In the genomic region with DNA sequence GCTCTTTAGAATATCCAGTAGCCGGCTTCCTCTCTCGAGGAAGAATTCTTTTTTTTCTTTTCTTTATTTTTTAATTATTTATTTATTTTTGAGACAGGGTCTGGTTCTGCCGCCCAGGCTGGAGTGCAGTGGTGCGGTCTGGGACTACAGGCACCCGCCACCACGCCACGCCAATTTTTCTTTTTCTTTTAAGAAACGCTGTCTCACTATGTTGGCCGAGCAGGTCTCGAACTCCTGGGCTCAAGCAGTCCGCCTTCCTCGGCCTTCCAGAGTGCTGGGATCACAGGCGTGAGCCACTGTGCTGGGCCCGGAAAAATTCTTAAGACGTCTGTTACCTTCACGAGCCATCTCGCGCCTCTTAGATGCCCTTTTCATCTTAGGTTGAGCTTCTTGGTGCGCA, we compare ENCODE assay signal across 8 cellular contexts. TPM values are rescaled to one million over a fixed set of nuclear protein-coding genes. Genes with fewer than 3 reads are reported as not detected.
DNase-seq lines count a peak whose midpoint lies in the region; ATAC-seq, FAIRE-seq and TF ChIP-seq lines count a peak whose summit lies in the region.

No MANE protein-coding gene starts in this region.

- peak overlapping the region; percentile 84 for H3K4me3 Mint-ChIP-seq in CD8-positive, alpha-beta T cell

- no peak for DNase-seq in CD8-positive, alpha-beta T cell
- DNase-seq in PC-3 = no peak
- no peak for DNase-seq in endothelial cell of umbilical vein (ENCODE audit: low read depth, low spot score)
- no peak for DNase-seq in NCI-H2081 (lab: John Stamatoyannopoulos, UW)
- DNase-seq in stimulated activated CD4-positive, alpha-beta T cell treated with anti-CD3 and anti-CD28 coated beads, Interleukin-2, amount 100 ng/mL, for 24 hours = no peak
- no peak for DNase-seq in GM13976 (ENCODE audit: low spot score)
- no peak for DNase-seq in activated CD4-positive, alpha-beta T cell treated with anti-CD3 and anti-CD28 coated beads for 1 hour

- CTCF ChIA-PET in CD8-positive, alpha-beta T cell (lab: Charles Lee) = interaction anchor here (1.1 kb wide), 1 partner anchor 190 kb away, joined by 4 read pairs; no protein-coding TSS in a partner anchor
- CTCF ChIA-PET in PC-3 (lab: Charles Lee) (interaction anchor here (0.6 kb wide), 1 partner anchor 26 kb away, joined by 3 read pairs; no protein-coding TSS in a partner anchor), endothelial cell of umbilical vein (lab: Charles Lee) (interaction anchor here (0.7 to 1.0 kb wide), 2 partner anchors 189 to 190 kb away, joined by 4 to 6 read pairs; no protein-coding TSS in a partner anchor)

- peak overlapping the region; percentile 92 for H3K27ac Mint-ChIP-seq in CD8-positive, alpha-beta T cell

- no peak for TF ChIP-seq CTCF in CD8-positive, alpha-beta T cell (IDR thresholded peaks at IDR 0.05)
- TF ChIP-seq CTCF in PC-3 (conservative IDR thresholded peaks at IDR 0.05; ENCODE audit: low read depth, low read length) (no peak), endothelial cell of umbilical vein (IDR thresholded peaks at IDR 0.05; ENCODE audit: extremely low read depth in 1 of 2, insufficient read depth in 1 of 2, low read depth in 1 of 2, low read length in 2 of 2) (no peak), neutrophil (IDR thresholded peaks at IDR 0.05) (no peak), GM13976 (IDR thresholded peaks at IDR 0.05; ENCODE audit: borderline replicate concordance, control extremely low read depth, extremely low read depth, insufficient read depth, missing control alignments) (no peak)

- no peaks in the 10 kb centered on the region for H3K9me3 Mint-ChIP-seq in CD8-positive, alpha-beta T cell

- H3K4me1 ChIP-seq in CD8-positive, alpha-beta T cell (ENCODE audit: insufficient read depth, low read length) = peaks cover 32% of the 10 kb centered on the region
- H3K4me1 ChIP-seq in PC-3 (ENCODE audit: insufficient read depth, low read length) (peaks cover 36% of the 10 kb centered on the region), endothelial cell of umbilical vein (ENCODE audit: control insufficient read depth, extremely low read depth, insufficient read depth, low read length) (peaks cover 17% of the 10 kb centered on the region), neutrophil (ENCODE audit: control insufficient read depth in 1 of 2, insufficient read depth in 1 of 2, low read depth in 1 of 2, low read length in 1 of 2) (peaks cover 32 to 33% of the 10 kb centered on the region in 2 experiments)

- no peaks in the 10 kb centered on the region for H3K36me3 ChIP-seq in CD8-positive, alpha-beta T cell (ENCODE audit: insufficient read depth, low read length)
- no peaks in the 10 kb centered on the region for H3K36me3 ChIP-seq in PC-3 (ENCODE audit: low read depth, low read length)
- no peaks in the 10 kb centered on the region for H3K36me3 ChIP-seq in endothelial cell of umbilical vein (ENCODE audit: control insufficient read depth in 2 of 2, extremely low read depth in 1 of 2, insufficient read depth in 2 of 2, low read length in 2 of 2)
- H3K36me3 ChIP-seq in neutrophil = no peaks in the 10 kb centered on the region

- no peaks in the 10 kb centered on the region for H3F3A ChIP-seq in PC-3 (ENCODE audit: low read length, unreplicated experiment)

- H2AFZ ChIP-seq in PC-3 (ENCODE audit: low read length) (peak overlapping the region; percentile 97), endothelial cell of umbilical vein (ENCODE audit: low read depth, low read length) (peak overlapping the region; percentile 99)

- peaks cover 36% of the 10 kb centered on the region for H3K4me1 Mint-ChIP-seq in CD8-positive, alpha-beta T cell (ENCODE audit: low read depth)

- no peak for TF ChIP-seq POLR2A in endothelial cell of umbilical vein (IDR thresholded peaks at IDR 0.05; ENCODE audit: low read depth, low read length)

- peaks cover 32% of the 10 kb centered on the region for H4K20me1 ChIP-seq in PC-3 (ENCODE audit: low read length)
- peaks cover 4% of the 10 kb centered on the region for H4K20me1 ChIP-seq in endothelial cell of umbilical vein (replicated peaks; ENCODE audit: control insufficient read depth, extremely low read depth, insufficient read depth, low read length)

- peak overlapping the region; percentile 95 for H3K4me3 ChIP-seq in CD8-positive, alpha-beta T cell (ENCODE audit: low read depth, low read length)
- H3K4me3 ChIP-seq in PC-3 (ENCODE audit: low read length) (peak overlapping the region; percentile 98; the same call in 1 of the 2 replicates), endothelial cell of umbilical vein (replicated peaks in 1 of 3; ENCODE audit: insufficient read depth in 1 of 3, low read depth in 1 of 3, low read length in 3 of 3) (peak overlapping the region in 2 of 3 experiments; percentile 59 to 99), neutrophil (ENCODE audit: low read depth in 1 of 2, low read length in 1 of 2) (peak overlapping the region; percentile 88 to 93)

- in situ Hi-C loops in GM13976 (cut with MboI; ENCODE audit: low sequenced_read_pairs, unreplicated experiment) = no loop called here

- POLR2A ChIA-PET in CD8-positive, alpha-beta T cell (lab: Charles Lee) = no interaction called here
- POLR2A ChIA-PET in PC-3 (lab: Charles Lee; ENCODE audit: unreplicated experiment) (no interaction called here), endothelial cell of umbilical vein (lab: Charles Lee) (no interaction called here)

- no peaks in the 10 kb centered on the region for H3K9me1 ChIP-seq in endothelial cell of umbilical vein (replicated peaks; ENCODE audit: control insufficient read depth, extremely low read depth, insufficient read depth, low read length)

- H3K36me3 Mint-ChIP-seq in CD8-positive, alpha-beta T cell = peaks cover 3% of the 10 kb centered on the region

- ATAC-seq in CD8-positive, alpha-beta T cell = no peak
- no peak for ATAC-seq in PC-3

- intact Hi-C loops in CD8-positive, alpha-beta T cell (cut with DNase I, micrococcal nuclease) = loop anchor here (1.0 to 10.0 kb wide), 12 partner anchors 279 to 1662 kb away; partner anchors contain the start of genes LIPT1 (in 2 of the 2), TSGA10 (in 2 of the 2), ACTR1B (in 1 of the 2) and COA5 (in 1 of the 2)
- intact Hi-C loops in PC-3 (cut with micrococcal nuclease) = loop anchor here (10.0 kb wide), 1 partner anchor 88 kb away; the partner anchor contains the start of gene VWA3B
- intact Hi-C loops in endothelial cell of umbilical vein (cut with micrococcal nuclease) = loop anchor here (2.0 kb wide), 1 partner anchor 388 kb away; no protein-coding TSS in a partner anchor

- no peaks in the 10 kb centered on the region for H3K27me3 ChIP-seq in CD8-positive, alpha-beta T cell (ENCODE audit: insufficient read depth, low read length)
- H3K27me3 ChIP-seq in PC-3 (ENCODE audit: low read length) (no peaks in the 10 kb centered on the region), endothelial cell of umbilical vein (ENCODE audit: control insufficient read depth in 2 of 2, insufficient read depth in 2 of 2, low read length in 2 of 2) (peaks cover 7 to 9% of the 10 kb centered on the region in 2 experiments), neutrophil (no peaks in the 10 kb centered on the region)

- dilution Hi-C loops in endothelial cell of umbilical vein (cut with MboI; ENCODE audit: extremely low pct_ligation_motif_present, low sequenced_read_pairs) = no loop called here

- H3K9ac ChIP-seq in PC-3 (ENCODE audit: low read length) = peak overlapping the region; percentile 88; the same call in 1 of the 2 replicates
- H3K9ac ChIP-seq in endothelial cell of umbilical vein (replicated peaks; ENCODE audit: extremely low read depth, insufficient read depth, low read length) = no peak overlapping the region

- TSS peak; percentile 67 for BruUV-seq in PC-3 (replicated peaks; lab: Mats Ljungman, UMichigan)
- no TSS peak for BruUV-seq in endothelial cell of umbilical vein (replicated peaks; lab: Mats Ljungman, UMichigan)

- no peaks in the 10 kb centered on the region for H3K9me3 ChIP-seq in CD8-positive, alpha-beta T cell (ENCODE audit: low read length)
- H3K9me3 ChIP-seq in PC-3 (ENCODE audit: low read length) (no peaks in the 10 kb centered on the region), endothelial cell of umbilical vein (replicated peaks; ENCODE audit: control insufficient read depth, insufficient read depth, low read length) (no peaks in the 10 kb centered on the region), neutrophil (no peaks in the 10 kb centered on the region)

- H3K4me2 ChIP-seq in PC-3 (ENCODE audit: low read length) = peak overlapping the region; percentile 87
- peak overlapping the region; percentile 81 for H3K4me2 ChIP-seq in endothelial cell of umbilical vein (ENCODE audit: insufficient read depth, low read length)

- no peak for FAIRE-seq in endothelial cell of umbilical vein (lab: Jason Lieb, UNC)

- no peak overlapping the region for H3K27ac ChIP-seq in CD8-positive, alpha-beta T cell (ENCODE audit: low read depth, low read length)
- H3K27ac ChIP-seq in PC-3 (ENCODE audit: low read length) = peak overlapping the region; percentile 75
- no peak overlapping the region for H3K27ac ChIP-seq in endothelial cell of umbilical vein (ENCODE audit: insufficient read depth, low read depth, low read length)
- peak overlapping the region; percentile 95 for H3K27ac ChIP-seq in neutrophil

- H3K9me2 ChIP-seq in PC-3 (replicated peaks; ENCODE audit: low read length) = no peaks in the 10 kb centered on the region

- H3K27me3 Mint-ChIP-seq in CD8-positive, alpha-beta T cell (ENCODE audit: low read depth) = no peaks in the 10 kb centered on the region

- H3K79me2 ChIP-seq in PC-3 (ENCODE audit: low read length) (peaks cover 38% of the 10 kb centered on the region), endothelial cell of umbilical vein (ENCODE audit: control insufficient read depth, insufficient read depth, low read length) (peaks cover 31% of the 10 kb centered on the region)

TF ChIP-seq in endothelial cell of umbilical vein, 7 proteins besides CTCF, POLR2A, EP300 and RAD21 (continues in another document):
- TF ChIP-seq FOS (IDR thresholded peaks at IDR 0.05; ENCODE audit: borderline replicate concordance, insufficient read depth, low read length) = no peak
- no peak for TF ChIP-seq JUN (IDR thresholded peaks at IDR 0.05; ENCODE audit: borderline replicate concordance, insufficient read depth, insufficient read length, low read depth)
- no peak for TF ChIP-seq MYC (IDR thresholded peaks at IDR 0.05; ENCODE audit: low read depth, low read length)
- TF ChIP-seq GATA2 (IDR thresholded peaks at IDR 0.05; ENCODE audit: insufficient read depth, insufficient read length, low read depth, low read length) = no peak
- no peak for TF ChIP-seq EZH2 (IDR thresholded peaks at IDR 0.05; ENCODE audit: borderline replicate concordance, low read depth, low read length, severe bottlenecking)

RNA-seq across cellular contexts. Expression of gene TMEM131, which starts 0.9 kb away (rescaled TPM):
- total RNA-seq in CD8-positive, alpha-beta T cell = 10 to 100 TPM; 26.8 to 31.5 TPM
- total RNA-seq in PC-3 (2014; rRNA removed) = 21.1 and 27.2 TPM in 2 replicates
- 24.1 and 28.6 TPM in 2 replicates for total RNA-seq in endothelial cell of umbilical vein
- 11.1 and 12.2 TPM in 2 replicates for polyA plus RNA-seq in endothelial cell of umbilical vein
- polyA plus RNA-seq in endothelial cell of umbilical vein (2011; cell fraction: cytosol; rRNA removed) = 7.2 and 8.4 TPM in 2 replicates
- 39.0 and 43.0 TPM in 2 replicates for polyA plus RNA-seq in endothelial cell of umbilical vein (2011; cell fraction: nucleus; rRNA removed)
- 18.5 and 22.9 TPM in 2 replicates for polyA plus RNA-seq in endothelial cell of umbilical vein (2012)
- polyA minus RNA-seq in endothelial cell of umbilical vein = 35.8 and 38.2 TPM in 2 replicates
- polyA minus RNA-seq in endothelial cell of umbilical vein (2011; cell fraction: cytosol; rRNA and poly(A)+ RNA removed) = 5.7 TPM
- 45.3 and 50.0 TPM in 2 replicates for polyA minus RNA-seq in endothelial cell of umbilical vein (2011; cell fraction: nucleus; rRNA and poly(A)+ RNA removed)

Comparison
In these comparisons a context has a peak if more than half of its experiments do, and no peak if none do; other contexts are left out.
1. H3K27ac ChIP-seq: peak in PC-3 (single experiment) and neutrophil (single experiment); none in CD8-positive, alpha-beta T cell (single experiment) and endothelial cell of umbilical vein (single experiment).
2. Peak in every context shown above with its lines, with median percentiles within 50 percentile points of each other: H3K4me3 ChIP-seq.